In the genomic region with DNA sequence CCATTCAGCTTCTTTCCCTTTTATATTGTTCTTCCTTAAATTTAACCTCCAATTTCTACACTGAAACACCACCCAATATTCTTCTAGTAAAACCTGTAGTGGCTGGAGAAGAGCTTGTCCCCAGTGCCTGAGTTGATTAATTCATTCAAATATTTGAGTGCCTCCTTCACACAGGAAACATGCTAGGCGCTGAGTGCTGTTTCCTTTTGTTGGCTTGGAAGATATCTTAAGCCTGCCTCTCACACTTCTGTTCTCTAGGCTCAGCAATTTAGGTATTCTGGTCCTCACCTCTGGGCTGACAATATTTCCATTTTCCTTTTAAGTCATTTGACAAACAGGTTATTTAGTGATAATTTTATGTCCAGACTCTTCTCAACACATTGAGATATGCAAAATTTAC, we compare ENCODE assay signal across 19 cellular contexts.
DNase-seq lines count a peak whose midpoint lies in the region; ATAC-seq, FAIRE-seq and TF ChIP-seq lines count a peak whose summit lies in the region.
"Had no signal": no experiment of that assay in that cellular context is flagged by ENCODE, and none has a peak within 500 bp of the region (broad histone marks: within the 10 kb centered on the region; RNA-seq: fewer than 3 reads in every experiment).

No MANE protein-coding gene starts in this region.

- H3K4me1 ChIP-seq in A673 (ENCODE audit: insufficient read depth, low read length, poor library complexity, severe bottlenecking) (no peaks in the 10 kb centered on the region), GM12878 (ENCODE audit: control insufficient read depth, insufficient read depth, low read length) (peaks cover 4% of the 10 kb centered on the region)
- H3K4me1 ChIP-seq: HAP-1 had no signal

- H3K27ac ChIP-seq in A673 (ENCODE audit: low read depth, low read length, poor library complexity, severe bottlenecking) (no peak overlapping the region), GM12878 (ENCODE audit: control insufficient read depth, insufficient read depth) (no peak overlapping the region)
- H3K27ac ChIP-seq: 22Rv1 had no signal

- no peaks in the 10 kb centered on the region for H3K36me3 ChIP-seq in A673 (ENCODE audit: insufficient read depth, low read length, poor library complexity, severe bottlenecking)
- 0 out of 4 replicates have a peak, but pooled peaks cover 0 to 3% of the 10 kb centered on the region in 2 experiments for H3K36me3 ChIP-seq in GM12878 (ENCODE audit: control insufficient read depth in 2 of 2, insufficient read depth in 2 of 2, low read length in 1 of 2)
- H3K36me3 ChIP-seq: HAP-1 had no signal

- H3K36me3 Mint-ChIP-seq in immature natural killer cell (peaks cover 0 to 6% (median 4%) of the 10 kb centered on the region in 3 donors), nephron (ENCODE audit: low read depth) (peaks cover 12% of the 10 kb centered on the region)
- H3K36me3 Mint-ChIP-seq: CD4-positive, alpha-beta memory T cell had no signal

- TF ChIP-seq CTCF in A673 (conservative IDR thresholded peaks at IDR 0.05; ENCODE audit: low read depth, low read length) = no peak
- no peak for TF ChIP-seq CTCF in GM12878 (IDR thresholded peaks at IDR 0.05 in 2 of 3, conservative IDR thresholded peaks at IDR 0.05 in 1 of 3; ENCODE audit: control insufficient read depth in 2 of 3, extremely low read depth in 1 of 3, insufficient read depth in 1 of 3, low read depth in 3 of 3, low read length in 3 of 3)
- no peak for TF ChIP-seq CTCF in nephron (IDR thresholded peaks at IDR 0.05; ENCODE audit: unreplicated experiment in 3 of 3)

- no peaks in the 10 kb centered on the region for H3K27me3 ChIP-seq in A673 (replicated peaks; ENCODE audit: insufficient read depth, low read depth, low read length, poor library complexity)
- no peaks in the 10 kb centered on the region for H3K27me3 ChIP-seq in GM12878 (replicated peaks in 1 of 2; ENCODE audit: control insufficient read depth in 2 of 2, insufficient read depth in 2 of 2, low read length in 1 of 2)

- 56% methylated on average over 1 of the region's 1 CpG for WGBS in GM12878 (ENCODE audit: insufficient coverage, insufficient replicate concordance, low lambda C conversion rate, missing lambda C conversion rate)

- ATAC-seq in GM12878 (peak; percentile 44; the same call in 2 of the 3 replicates), HG03196 (IDR thresholded peaks at IDR 0.05; ENCODE audit: unreplicated experiment) (no peak)
- ATAC-seq: HepG2 had no signal

- DNase-seq in A673 (ENCODE audit: low spot score) (peak; percentile 13), GM12878 (ENCODE audit: low read depth, low spot score) (no peak), immature natural killer cell (peak in 1 of 3 donors; percentile 11), NCI-H82 (lab: John Stamatoyannopoulos, UW) (no peak)
- no peak for DNase-seq in activated CD4-positive, alpha-beta T cell treated with anti-CD3 and anti-CD28 coated beads, Interleukin-2, amount 50 U/mL, for 48 hours
- DNase-seq: ACHN; C1 segment of cervical spinal cord; CD4-positive, alpha-beta memory T cell; DMS79 treated with DMSO at 0.1 percent for 48 hours; EL had no signal

- RAD21 ChIA-PET in GM12878 (lab: Charles Lee; ENCODE audit: unreplicated experiment) = interaction anchor here (2.4 kb wide), 1 partner anchor 22 kb away, joined by 9 read pairs; no protein-coding TSS in a partner anchor

- CTCF ChIA-PET in A673 (lab: Charles Lee) (no interaction called here), GM12878 (lab: Yijun Ruan, JAX) (interaction anchor here (0.7 to 1.4 kb wide), 2 partner anchors 20 to 181 kb away, joined by 3 to 5 read pairs; no protein-coding TSS in a partner anchor)

- H3K4me2 ChIP-seq in GM12878 (ENCODE audit: control insufficient read depth, insufficient read depth) = no peak overlapping the region

- H4K20me1 ChIP-seq in GM12878 (ENCODE audit: control insufficient read depth, insufficient read depth) = no peaks in the 10 kb centered on the region

- peak overlapping the region in 4 of 5 donors; percentile 42 to 62 (median 50) for H3K4me3 Mint-ChIP-seq in immature natural killer cell
- H3K4me3 Mint-ChIP-seq in nephron = no peak overlapping the region
- H3K4me3 Mint-ChIP-seq: CD4-positive, alpha-beta memory T cell had no signal

- in situ Hi-C loops in GM12878 (cut with MboI) = no loop called here

- TF ChIP-seq EP300 in GM12878 (IDR thresholded peaks at IDR 0.05; ENCODE audit: borderline replicate concordance in 1 of 2, control insufficient read depth in 1 of 2, low read depth in 2 of 2, low read length in 2 of 2) = no peak

- BruUV-seq in A673 (replicated peaks; lab: Mats Ljungman, UMichigan) (no TSS peak), GM12878 (replicated peaks; lab: Mats Ljungman, UMichigan) (no TSS peak)

- no peak for FAIRE-seq in GM12878 (lab: Jason Lieb, UNC)
- FAIRE-seq: G401.6, GM19239, H1, HepG2, HTR-8/SVneo had no signal

- H3K9ac ChIP-seq in GM12878 (ENCODE audit: control insufficient read depth, insufficient read depth, low read length) = no peak overlapping the region

- no peak for TF ChIP-seq POLR2A in GM12878 (IDR thresholded peaks at IDR 0.05; ENCODE audit: low read depth, low read length)

- H3K9me3 ChIP-seq in A673 (ENCODE audit: low read depth, low read length, poor library complexity, severe bottlenecking) = no peaks in the 10 kb centered on the region
- no peaks in the 10 kb centered on the region for H3K9me3 ChIP-seq in GM12878 (replicated peaks; ENCODE audit: control insufficient read depth, insufficient read depth, low read length)
- H3K9me3 ChIP-seq: HAP-1 had no signal

- SMC1A ChIA-PET in GM12878 (lab: Charles Lee; ENCODE audit: uncharacterized antibody, unreplicated experiment) = interaction anchor here (0.6 to 3.5 kb wide), 4 partner anchors 13 to 106 kb away, joined by 3 to 10 read pairs (median 4); no protein-coding TSS in a partner anchor

- H3K9me3 Mint-ChIP-seq in immature natural killer cell (no peaks in the 10 kb centered on the region), nephron (no peaks in the 10 kb centered on the region)
- H3K9me3 Mint-ChIP-seq: CD4-positive, alpha-beta memory T cell had no signal

- intact Hi-C loops in A673 (cut with micrococcal nuclease; ENCODE audit: unreplicated experiment) = no loop called here
- intact Hi-C loops in GM12878 (cut with micrococcal nuclease; ENCODE audit: unreplicated experiment) = no loop called here

- H3K4me1 Mint-ChIP-seq in immature natural killer cell = peaks cover 49 to 69% of the 10 kb centered on the region in 2 donors
- peaks cover 61% of the 10 kb centered on the region for H3K4me1 Mint-ChIP-seq in nephron
- H3K4me1 Mint-ChIP-seq: CD4-positive, alpha-beta memory T cell had no signal

- TF ChIP-seq RAD21 in GM12878 (IDR thresholded peaks at IDR 0.05; ENCODE audit: insufficient read depth, low read depth, low read length) = no peak

- no peak overlapping the region for H3K4me3 ChIP-seq in A673 (ENCODE audit: low read depth, low read length, poor library complexity, severe bottlenecking)
- no peak overlapping the region for H3K4me3 ChIP-seq in GM12878
- H3K4me3 ChIP-seq: HAP-1 had no signal

- H3K79me2 ChIP-seq in GM12878 (ENCODE audit: control insufficient read depth, insufficient read depth, low read length) = no peaks in the 10 kb centered on the region

- H3K27ac Mint-ChIP-seq in immature natural killer cell (peak overlapping the region in 4 of 6 donors; percentile 4 to 73 (median 33)), nephron (peak overlapping the region in 2 of 3 experiments; percentile 40 to 59)

- H3K27me3 Mint-ChIP-seq in immature natural killer cell (ENCODE audit: low read depth in 3 of 3) (peaks cover 0 to 4% (median 2%) of the 10 kb centered on the region in 3 donors), nephron (ENCODE audit: low read depth) (no peaks in the 10 kb centered on the region)

- POLR2A ChIA-PET in A673 (lab: Charles Lee; ENCODE audit: low non-redundant PET) (no interaction called here), GM12878 (lab: Charles Lee) (interaction anchor here (0.9 to 1.1 kb wide), 3 partner anchors 22 to 37 kb away, joined by 3 to 4 read pairs (median 4); no protein-coding TSS in a partner anchor)

- no peak overlapping the region for H2AFZ ChIP-seq in GM12878 (ENCODE audit: control insufficient read depth, low read depth, low read length)

TF ChIP-seq in GM12878, 131 proteins besides CTCF, POLR2A, EP300 and RAD21 (continues in another document):
- TF ChIP-seq RBBP5 (conservative IDR thresholded peaks at IDR 0.05) (no peak), ZBED1 (IDR thresholded peaks at IDR 0.05; ENCODE audit: borderline replicate concordance) (no peak)
- TF ChIP-seq, protein P1, sequence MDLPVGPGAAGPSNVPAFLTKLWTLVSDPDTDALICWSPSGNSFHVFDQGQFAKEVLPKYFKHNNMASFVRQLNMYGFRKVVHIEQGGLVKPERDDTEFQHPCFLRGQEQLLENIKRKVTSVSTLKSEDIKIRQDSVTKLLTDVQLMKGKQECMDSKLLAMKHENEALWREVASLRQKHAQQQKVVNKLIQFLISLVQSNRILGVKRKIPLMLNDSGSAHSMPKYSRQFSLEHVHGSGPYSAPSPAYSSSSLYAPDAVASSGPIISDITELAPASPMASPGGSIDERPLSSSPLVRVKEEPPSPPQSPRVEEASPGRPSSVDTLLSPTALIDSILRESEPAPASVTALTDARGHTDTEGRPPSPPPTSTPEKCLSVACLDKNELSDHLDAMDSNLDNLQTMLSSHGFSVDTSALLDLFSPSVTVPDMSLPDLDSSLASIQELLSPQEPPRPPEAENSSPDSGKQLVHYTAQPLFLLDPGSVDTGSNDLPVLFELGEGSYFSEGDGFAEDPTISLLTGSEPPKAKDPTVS (IDR thresholded peaks at IDR 0.05; ENCODE audit: low read depth, low read length) = no peak
- TF ChIP-seq, protein P2, sequence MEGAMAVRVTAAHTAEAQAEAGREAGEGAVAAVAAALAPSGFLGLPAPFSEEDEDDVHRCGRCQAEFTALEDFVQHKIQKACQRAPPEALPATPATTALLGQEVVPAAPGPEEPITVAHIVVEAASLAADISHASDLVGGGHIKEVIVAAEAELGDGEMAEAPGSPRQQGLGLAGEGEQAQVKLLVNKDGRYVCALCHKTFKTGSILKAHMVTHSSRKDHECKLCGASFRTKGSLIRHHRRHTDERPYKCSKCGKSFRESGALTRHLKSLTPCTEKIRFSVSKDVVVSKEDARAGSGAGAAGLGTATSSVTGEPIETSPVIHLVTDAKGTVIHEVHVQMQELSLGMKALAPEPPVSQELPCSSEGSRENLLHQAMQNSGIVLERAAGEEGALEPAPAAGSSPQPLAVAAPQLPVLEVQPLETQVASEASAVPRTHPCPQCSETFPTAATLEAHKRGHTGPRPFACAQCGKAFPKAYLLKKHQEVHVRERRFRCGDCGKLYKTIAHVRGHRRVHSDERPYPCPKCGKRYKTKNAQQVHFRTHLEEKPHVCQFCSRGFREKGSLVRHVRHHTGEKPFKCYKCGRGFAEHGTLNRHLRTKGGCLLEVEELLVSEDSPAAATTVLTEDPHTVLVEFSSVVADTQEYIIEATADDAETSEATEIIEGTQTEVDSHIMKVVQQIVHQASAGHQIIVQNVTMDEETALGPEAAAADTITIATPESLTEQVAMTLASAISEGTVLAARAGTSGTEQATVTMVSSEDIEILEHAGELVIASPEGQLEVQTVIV (IDR thresholded peaks at IDR 0.05; ENCODE audit: borderline replicate concordance, partially characterized antibody) = no peak

Comparison
In these comparisons a context has a peak if more than half of its experiments do, and no peak if none do; other contexts are left out.
1. H3K4me3 Mint-ChIP-seq: peak in immature natural killer cell (4 of 5); none in nephron (0 of 3).